ENCODE assay signal across 17 cellular contexts in genomic region chr14:51870620-51871019, GRCh38. TPM values are rescaled to one million over a fixed set of nuclear protein-coding genes. Genes with fewer than 3 reads are reported as not detected.
DNase-seq lines count a peak whose midpoint lies in the region; ATAC-seq, FAIRE-seq and TF ChIP-seq lines count a peak whose summit lies in the region.
"Had no signal": no experiment of that assay in that cellular context is flagged by ENCODE, and none has a peak within 500 bp of the region (broad histone marks: within the 10 kb centered on the region; RNA-seq: fewer than 3 reads in every experiment).

No MANE protein-coding gene starts in this region.

- peak overlapping the region; percentile 71 for H3K27ac Mint-ChIP-seq in activated naive CD4-positive, alpha-beta T cell treated with anti-CD3 and anti-CD28 coated beads, Interleukin-2, amount 50 U/mL, for 24 hours
- peak overlapping the region; percentile 8 for H3K27ac Mint-ChIP-seq in activated T-helper 1 cell treated with anti-CD3 and anti-CD28 coated beads, Interleukin-12 subunit alpha, Interleukin-12 subunit beta, Interleukin-2, Interleukin-4 antibody, amounts not matched to agents 30 ng/mL and 10 ng/mL and 1 ng/mL, durations not matched to agents 14 hours and 24 hours and 36 hours

- ATAC-seq in DND-41 (ENCODE audit: insufficient read depth, low read depth) (no peak), GM18498 (IDR thresholded peaks at IDR 0.05; ENCODE audit: unreplicated experiment) (no peak), HG02981 (IDR thresholded peaks at IDR 0.05; ENCODE audit: unreplicated experiment) (no peak)

- DNase-seq in activated naive CD4-positive, alpha-beta T cell (lab: John Stamatoyannopoulos, UW), result no peak
- no peak for DNase-seq in DND-41
- no peak for DNase-seq in activated T-helper 1 cell treated with anti-CD3 and anti-CD28 coated beads, Interleukin-12 subunit alpha, Interleukin-12 subunit beta, Interleukin-2, Interleukin-4 antibody, amounts not matched to agents 30 ng/mL and 10 ng/mL and 1 ng/mL, durations not matched to agents 14 hours and 24 hours and 36 hours (ENCODE audit: low spot score)
- no peak for DNase-seq in smooth muscle cell (lab: John Stamatoyannopoulos, UW; ENCODE audit: unreplicated experiment)
- no peak for DNase-seq in GM12891 (ENCODE audit: insufficient read length, low spot score)
- DNase-seq: DMS 273 treated with DMSO at 0.1 percent for 48 hours; GM23248; NCI-H146; NCI-H226; NCI-H526; NK-92 treated with Interleukin-12 subunit alpha and Interleukin-12 subunit beta, amount 100 ng/mL, for 24 hours; SJCRH30 had no signal

- 95% methylated on average over 2 of the region's 2 CpGs for WGBS in smooth muscle cell (ENCODE audit: low lambda C conversion rate)

- intact Hi-C loops in activated T-helper 1 cell treated with anti-CD3 and anti-CD28 coated beads, Interleukin-12 subunit alpha, Interleukin-12 subunit beta, Interleukin-2, Interleukin-4 antibody, amounts not matched to agents 30 ng/mL and 10 ng/mL and 1 ng/mL, durations not matched to agents 14 hours and 24 hours and 36 hours (cut with micrococcal nuclease), result loop anchor here (5.0 kb wide), 1 partner anchor 457 kb away; no protein-coding TSS in a partner anchor

- H3K4me1 Mint-ChIP-seq in activated naive CD4-positive, alpha-beta T cell treated with anti-CD3 and anti-CD28 coated beads, Interleukin-2, amount 50 U/mL, for 24 hours, result peaks cover 35% of the 10 kb centered on the region
- H3K4me1 Mint-ChIP-seq in activated T-helper 1 cell treated with anti-CD3 and anti-CD28 coated beads, Interleukin-12 subunit alpha, Interleukin-12 subunit beta, Interleukin-2, Interleukin-4 antibody, amounts not matched to agents 30 ng/mL and 10 ng/mL and 1 ng/mL, durations not matched to agents 14 hours and 24 hours and 36 hours (ENCODE audit: low read depth), result peaks cover 40% of the 10 kb centered on the region

- H3K27ac ChIP-seq in DND-41 (ENCODE audit: low read length) (peak overlapping the region; percentile 39; the same call in 1 of the 2 replicates), smooth muscle cell (ENCODE audit: low read depth) (peak overlapping the region; percentile 22)
- H3K27ac ChIP-seq: GM23248, RWPE1, SJCRH30 had no signal

- H3K9ac ChIP-seq in DND-41 (ENCODE audit: low read depth, low read length) (no peak overlapping the region), smooth muscle cell (ENCODE audit: low read depth) (no peak overlapping the region)
- H3K9ac ChIP-seq: GM23248 had no signal

- TF ChIP-seq CTCF in DND-41 (IDR thresholded peaks at IDR 0.05; ENCODE audit: borderline replicate concordance, extremely low read depth, low read length, poor library complexity, severe bottlenecking), result no peak
- TF ChIP-seq CTCF in smooth muscle cell (IDR thresholded peaks at IDR 0.05; ENCODE audit: borderline replicate concordance, insufficient read depth, poor library complexity, severe bottlenecking), result no peak

- no peak overlapping the region for H3K4me3 Mint-ChIP-seq in activated naive CD4-positive, alpha-beta T cell treated with anti-CD3 and anti-CD28 coated beads, Interleukin-2, amount 50 U/mL, for 24 hours
- no peak overlapping the region for H3K4me3 Mint-ChIP-seq in activated T-helper 1 cell treated with anti-CD3 and anti-CD28 coated beads, Interleukin-12 subunit alpha, Interleukin-12 subunit beta, Interleukin-2, Interleukin-4 antibody, amounts not matched to agents 30 ng/mL and 10 ng/mL and 1 ng/mL, durations not matched to agents 14 hours and 24 hours and 36 hours

- H3K4me2 ChIP-seq in DND-41 (ENCODE audit: insufficient read depth, low read length), result no peak overlapping the region
- H3K4me2 ChIP-seq in smooth muscle cell, result no peak overlapping the region

- peaks cover 70% of the 10 kb centered on the region for H4K20me1 ChIP-seq in DND-41 (ENCODE audit: insufficient read depth, low read length)
- H4K20me1 ChIP-seq in smooth muscle cell (ENCODE audit: low read depth), result peaks cover 17% of the 10 kb centered on the region

- H3K4me3 ChIP-seq in DND-41 (ENCODE audit: low read depth in 1 of 2, low read length in 2 of 2), result no peak overlapping the region
- H3K4me3 ChIP-seq in smooth muscle cell, result no peak overlapping the region
- H3K4me3 ChIP-seq: GM23248, SJCRH30 had no signal

- H3K36me3 Mint-ChIP-seq in activated naive CD4-positive, alpha-beta T cell treated with anti-CD3 and anti-CD28 coated beads, Interleukin-2, amount 50 U/mL, for 24 hours, result peaks cover 14% of the 10 kb centered on the region
- peaks cover 31% of the 10 kb centered on the region for H3K36me3 Mint-ChIP-seq in activated T-helper 1 cell treated with anti-CD3 and anti-CD28 coated beads, Interleukin-12 subunit alpha, Interleukin-12 subunit beta, Interleukin-2, Interleukin-4 antibody, amounts not matched to agents 30 ng/mL and 10 ng/mL and 1 ng/mL, durations not matched to agents 14 hours and 24 hours and 36 hours (ENCODE audit: low read depth)

- peaks cover 14% of the 10 kb centered on the region for H3F3A ChIP-seq in smooth muscle cell (ENCODE audit: low read depth)

- FAIRE-seq in GM12891 (lab: Jason Lieb, UNC), result no peak
- FAIRE-seq: HTR-8/SVneo had no signal

- no peaks in the 10 kb centered on the region for H3K9me3 ChIP-seq in DND-41 (ENCODE audit: insufficient read depth, low read length, severe bottlenecking)
- no peaks in the 10 kb centered on the region for H3K9me3 ChIP-seq in smooth muscle cell (replicated peaks; ENCODE audit: low read depth)
- H3K9me3 ChIP-seq: SJCRH30 had no signal

- H3K79me2 ChIP-seq in DND-41 (ENCODE audit: insufficient read depth, low read length) (peaks cover 98% of the 10 kb centered on the region), smooth muscle cell (ENCODE audit: low read depth) (peaks cover 86% of the 10 kb centered on the region)

- H3K27me3 Mint-ChIP-seq in activated naive CD4-positive, alpha-beta T cell treated with anti-CD3 and anti-CD28 coated beads, Interleukin-2, amount 50 U/mL, for 24 hours, result no peaks in the 10 kb centered on the region
- no peaks in the 10 kb centered on the region for H3K27me3 Mint-ChIP-seq in activated T-helper 1 cell treated with anti-CD3 and anti-CD28 coated beads, Interleukin-12 subunit alpha, Interleukin-12 subunit beta, Interleukin-2, Interleukin-4 antibody, amounts not matched to agents 30 ng/mL and 10 ng/mL and 1 ng/mL, durations not matched to agents 14 hours and 24 hours and 36 hours (ENCODE audit: insufficient read depth)

- H3K4me1 ChIP-seq in DND-41 (ENCODE audit: insufficient read depth, low read length), result peaks cover 59% of the 10 kb centered on the region
- H3K4me1 ChIP-seq in smooth muscle cell (ENCODE audit: low read depth), result peaks cover 38% of the 10 kb centered on the region
- H3K4me1 ChIP-seq: SJCRH30 had no signal

- peaks cover 10% of the 10 kb centered on the region for H3K36me3 ChIP-seq in DND-41 (ENCODE audit: insufficient read depth, low read length)
- no peaks in the 10 kb centered on the region for H3K36me3 ChIP-seq in smooth muscle cell (ENCODE audit: low read depth)
- H3K36me3 ChIP-seq: SJCRH30 had no signal

- no peak for TF ChIP-seq POLR2A in GM12891 (IDR thresholded peaks at IDR 0.05; ENCODE audit: low read depth, low read length)

- H3K9me3 Mint-ChIP-seq in activated naive CD4-positive, alpha-beta T cell treated with anti-CD3 and anti-CD28 coated beads, Interleukin-2, amount 50 U/mL, for 24 hours, result no peaks in the 10 kb centered on the region
- no peaks in the 10 kb centered on the region for H3K9me3 Mint-ChIP-seq in activated T-helper 1 cell treated with anti-CD3 and anti-CD28 coated beads, Interleukin-12 subunit alpha, Interleukin-12 subunit beta, Interleukin-2, Interleukin-4 antibody, amounts not matched to agents 30 ng/mL and 10 ng/mL and 1 ng/mL, durations not matched to agents 14 hours and 24 hours and 36 hours

- no peak overlapping the region for H2AFZ ChIP-seq in DND-41 (ENCODE audit: low read depth, low read length)
- no peak overlapping the region for H2AFZ ChIP-seq in smooth muscle cell (ENCODE audit: low read depth)
- H2AFZ ChIP-seq: GM23248 had no signal

- no peaks in the 10 kb centered on the region for H3K27me3 ChIP-seq in DND-41 (ENCODE audit: insufficient read depth, low read length, poor library complexity)
- H3K27me3 ChIP-seq in smooth muscle cell (ENCODE audit: low read depth), result no peaks in the 10 kb centered on the region
- H3K27me3 ChIP-seq: SJCRH30 had no signal

TF ChIP-seq in GM12891, 5 proteins besides CTCF, POLR2A, EP300 and RAD21:
- TF ChIP-seq PAX5 (IDR thresholded peaks at IDR 0.05; ENCODE audit: insufficient read depth, low read length, severe bottlenecking), result no peak
- no peak for TF ChIP-seq SPI1 (IDR thresholded peaks at IDR 0.05; ENCODE audit: low read depth, low read length)
- no peak for TF ChIP-seq TAF1 (IDR thresholded peaks at IDR 0.05; ENCODE audit: low read depth, low read length)
- TF ChIP-seq POU2F2 (IDR thresholded peaks at IDR 0.05; ENCODE audit: low read depth, low read length), result no peak
- TF ChIP-seq POLR2AphosphoS5 (IDR thresholded peaks at IDR 0.05; ENCODE audit: low read depth, low read length), result no peak

RNA-seq across cellular contexts. Expression of gene GNG2, which starts 10.2 kb away (rescaled TPM):
- total RNA-seq in activated T-helper 1 cell treated with anti-CD3 and anti-CD28 coated beads, Interleukin-12 subunit alpha, Interleukin-12 subunit beta, Interleukin-2, Interleukin-4 antibody, amounts not matched to agents 30 ng/mL and 10 ng/mL and 1 ng/mL, durations not matched to agents 14 hours and 24 hours and 36 hours, result 126 and 128 TPM in 2 replicates
- total RNA-seq in smooth muscle cell, result 128 and 132 TPM in 2 replicates
- 61.5 and 83.6 TPM in 2 replicates for polyA plus RNA-seq in smooth muscle cell
- polyA plus RNA-seq in GM12891 (2012; ENCODE audit: low read depth, missing spikeins), result 33.6 TPM
